Comparison of ENCODE assay signal across 8 cellular contexts in the genomic region with DNA sequence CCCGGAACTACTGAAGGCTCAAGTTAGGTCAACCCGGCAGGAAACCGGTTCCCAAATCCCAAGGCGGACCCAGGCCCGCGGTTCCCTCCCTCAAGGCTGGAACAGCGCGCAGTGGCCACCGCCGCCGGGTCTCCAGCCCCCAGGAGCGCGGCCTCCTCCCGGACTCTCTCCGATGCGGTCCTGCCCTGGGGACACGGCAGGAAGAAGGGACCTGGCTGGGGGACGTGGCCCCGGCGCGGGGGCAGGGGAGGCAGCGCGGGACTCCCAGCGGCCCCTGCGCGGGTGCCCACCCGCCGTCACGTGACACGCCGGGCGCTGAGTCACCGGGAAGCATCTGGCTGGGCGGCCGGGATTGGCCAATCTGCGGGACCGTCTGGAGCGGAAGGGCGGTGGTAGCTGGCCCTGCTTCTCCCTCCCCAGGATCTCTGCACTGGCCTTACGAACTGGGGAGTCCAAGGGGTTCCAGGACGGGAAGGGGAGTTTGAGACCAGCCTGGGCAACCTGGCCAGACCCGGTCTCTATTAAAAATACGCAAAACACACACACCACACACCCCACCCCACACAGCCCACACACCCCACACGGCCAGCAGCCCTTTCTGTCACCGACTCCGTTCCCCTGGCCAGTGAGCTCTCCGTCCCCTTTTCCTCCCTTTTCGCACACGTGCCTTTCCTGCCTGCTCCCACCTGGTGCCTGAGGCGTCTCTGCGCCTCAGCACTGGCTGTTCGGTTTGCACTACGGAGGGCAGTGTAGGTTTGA. TPM values are rescaled to one million over a fixed set of nuclear protein-coding genes. Genes with fewer than 3 reads are reported as not detected.
A peak's percentile ranks its signal among the peaks of the same experiment; 100 is the strongest.
DNase-seq lines count a peak whose midpoint lies in the region; ATAC-seq, FAIRE-seq and TF ChIP-seq lines count a peak whose summit lies in the region.

No MANE protein-coding gene starts in this region.

- ATAC-seq in GM19023 (IDR thresholded peaks at IDR 0.05; ENCODE audit: unreplicated experiment) (peak; percentile 84), HG03280 (IDR thresholded peaks at IDR 0.05; ENCODE audit: unreplicated experiment) (peak; percentile 86)
- peak; percentile 89 to 90 for ATAC-seq in activated CD4-positive, CD25-positive, alpha-beta regulatory T cell treated with anti-CD3 and anti-CD28 coated beads, Interleukin-2, amount 50 U/mL, for 24 hours
- peak; percentile 85 for ATAC-seq in central memory CD8-positive, alpha-beta T cell (replicated peaks; ENCODE audit: extremely low read depth, poor library complexity, severe bottlenecking)

- H3K27ac ChIP-seq in kidney (ENCODE audit: low read depth in 2 of 2, low read length in 2 of 2), result peak overlapping the region; percentile 100

- DNase-seq in AG09309 (ENCODE audit: low read depth), result no peak
- DNase-seq in NCI-H345 treated with DMSO at 0.1 percent for 48 hours (lab: John Stamatoyannopoulos, UW; ENCODE audit: unreplicated experiment), result peak; percentile 84
- DNase-seq in central memory CD8-positive, alpha-beta T cell (ENCODE audit: low spot score in 2 of 2), result peak; percentile 65 to 77
- peak; percentile 99 for DNase-seq in kidney
- peak; percentile 85 to 92 for DNase-seq in stimulated activated CD4-positive, alpha-beta T cell treated with anti-CD3 and anti-CD28 coated beads, Interleukin-15, amount 100 ng/mL, for 48 hours (ENCODE audit: low read depth in 2 of 2)

- H3K9me3 Mint-ChIP-seq in central memory CD8-positive, alpha-beta T cell, result no peaks in the 10 kb centered on the region

- H3K9ac ChIP-seq in kidney (ENCODE audit: low read length in 2 of 2), result peak overlapping the region; percentile 97 to 100

- H3K36me3 Mint-ChIP-seq in central memory CD8-positive, alpha-beta T cell (ENCODE audit: insufficient read depth), result peaks cover 13% of the 10 kb centered on the region

- H3K4me1 Mint-ChIP-seq in central memory CD8-positive, alpha-beta T cell, result peaks cover 14% of the 10 kb centered on the region

- no peak for FAIRE-seq in kidney (lab: Jason Lieb, UNC)

- H3K4me3 Mint-ChIP-seq in central memory CD8-positive, alpha-beta T cell, result peak overlapping the region; percentile 90

- no peaks in the 10 kb centered on the region for H3K36me3 ChIP-seq in kidney (ENCODE audit: control insufficient read depth in 1 of 2, insufficient read depth in 2 of 2, low read length in 2 of 2)

- H3K4me1 ChIP-seq in kidney (ENCODE audit: control insufficient read depth in 1 of 2, insufficient read depth in 1 of 2, low read depth in 1 of 2, low read length in 2 of 2), result peaks cover 11 to 23% of the 10 kb centered on the region in 2 donors

- H3K27me3 Mint-ChIP-seq in central memory CD8-positive, alpha-beta T cell, result no peaks in the 10 kb centered on the region

- H3K4me3 ChIP-seq in AG09309 (ENCODE audit: control insufficient read depth, low read depth, low read length) (peak overlapping the region; percentile 69), kidney (ENCODE audit: low read length in 2 of 2) (peak overlapping the region; percentile 77 to 94)

- no peaks in the 10 kb centered on the region for H3K9me3 ChIP-seq in kidney (ENCODE audit: control insufficient read depth in 1 of 2, low read length in 2 of 2)

- peak overlapping the region; percentile 98 for H3K27ac Mint-ChIP-seq in central memory CD8-positive, alpha-beta T cell (ENCODE audit: low read depth)

- intact Hi-C loops in kidney (cut with DNase I), result no loop called here

- TF ChIP-seq CTCF in AG09309 (IDR thresholded peaks at IDR 0.05; ENCODE audit: control insufficient read depth, insufficient read depth, low read depth, low read length, missing control alignments), result no peak
- TF ChIP-seq CTCF in kidney (IDR thresholded peaks at IDR 0.05; ENCODE audit: borderline replicate concordance, extremely low read depth, insufficient read depth), result no peak

RNA-seq across cellular contexts. Expression of a gene that starts 21.4 kb away (rescaled TPM):
- total RNA-seq in kidney, result 15,262 TPM
- 219 TPM for polyA plus RNA-seq in kidney (ENCODE audit: insufficient read depth, low read depth, low replicate concordance)

RNA-seq across cellular contexts. Expression of a gene that starts 47.4 kb away (rescaled TPM):
- 72.2 TPM for total RNA-seq in kidney
- 78.9 TPM for polyA plus RNA-seq in kidney (ENCODE audit: insufficient read depth, low read depth, low replicate concordance)

RNA-seq across cellular contexts. Expression of a gene that starts 54.9 kb away (rescaled TPM):
- 1,006 TPM for total RNA-seq in kidney
- 595 TPM for polyA plus RNA-seq in kidney (ENCODE audit: insufficient read depth, low read depth, low replicate concordance)
